1 cellular context compared by ENCODE assay signal in genomic region chr12:56359851-56360767, GRCh38.
A peak's percentile ranks its signal among the peaks of the same experiment; 100 is the strongest.
TF ChIP-seq lines count a peak whose summit lies in the region.

Gene STAT2, minus strand, starts transcription at chr12:56360107. Its CDS starts 3,536 bp downstream, at chr12:56356571.

TF ChIP-seq in K562, 482 proteins besides CTCF, POLR2A, EP300 and RAD21 (continued from another document and continues in another):
- TF ChIP-seq ARID2 (IDR thresholded peaks at IDR 0.05) (no peak), E2F6 (IDR thresholded peaks at IDR 0.05; ENCODE audit: borderline replicate concordance in 1 of 2, extremely low read depth in 1 of 2, insufficient read depth in 1 of 2, insufficient read length in 1 of 2, low read depth in 1 of 2, low read length in 1 of 2, poor library complexity in 1 of 2, severe bottlenecking in 1 of 2) (peak; percentile 39 to 88), NRF1 (conservative IDR thresholded peaks at IDR 0.05 in 1 of 2, IDR thresholded peaks at IDR 0.05 in 1 of 2) (peak; percentile 91 to 93), NCOA6 (IDR thresholded peaks at IDR 0.05) (no peak), DLX4 (CRISPR knock-in tag; IDR thresholded peaks at IDR 0.05) (no peak), NFYB (IDR thresholded peaks at IDR 0.05; ENCODE audit: extremely low read depth, insufficient read length) (peak; percentile 48), ZC3H8 (IDR thresholded peaks at IDR 0.05) (no peak), SP1 (CRISPR knock-in tag; IDR thresholded peaks at IDR 0.05) (peak; percentile 98), HDAC6 (IDR thresholded peaks at IDR 0.05; ENCODE audit: low read depth, low read length) (no peak), FIP1L1 (IDR thresholded peaks at IDR 0.05; ENCODE audit: low read depth, low read length, poor library complexity, severe bottlenecking) (no peak), BDP1 (IDR thresholded peaks at IDR 0.05; ENCODE audit: insufficient read depth, insufficient read length) (no peak), ZNF589 (CRISPR knock-in tag; IDR thresholded peaks at IDR 0.05; ENCODE audit: low read depth) (0 out of 2 replicates have a peak, but pooled peaks have one; percentile 34), EWSR1 (IDR thresholded peaks at IDR 0.05; ENCODE audit: borderline replicate concordance, low read depth, partially characterized antibody) (no peak), GABPB1 (CRISPR knock-in tag; IDR thresholded peaks at IDR 0.05) (peak; percentile 92), NFE2 (IDR thresholded peaks at IDR 0.05; ENCODE audit: low read depth) (no peak), TBP (optimal IDR thresholded peaks at IDR 0.05; ENCODE audit: low read depth, low read length) (peak; percentile 58), CREBBP (IDR thresholded peaks at IDR 0.05; ENCODE audit: low read depth, low read length) (no peak), ETV1 (tag; conservative IDR thresholded peaks at IDR 0.05; ENCODE audit: low read depth) (peak; percentile 77), CBX5 (IDR thresholded peaks at IDR 0.05; ENCODE audit: borderline replicate concordance, low read depth) (no peak), CBX3 (IDR thresholded peaks at IDR 0.05; ENCODE audit: borderline replicate concordance in 1 of 2, low read length in 2 of 2) (no peak; a peak in 1 of 3 replicates), ZBED1 (IDR thresholded peaks at IDR 0.05) (peak; percentile 66), ZNF408 (CRISPR knock-in tag; IDR thresholded peaks at IDR 0.05; ENCODE audit: low read depth) (no peak), FOXA1 (IDR thresholded peaks at IDR 0.05; ENCODE audit: borderline replicate concordance) (no peak), HMGXB4 (CRISPR knock-in tag; IDR thresholded peaks at IDR 0.05) (no peak), HDAC8 (tag; IDR thresholded peaks at IDR 0.05) (no peak), RB1 (IDR thresholded peaks at IDR 0.05; ENCODE audit: low read depth) (no peak), PURB (CRISPR knock-in tag; IDR thresholded peaks at IDR 0.05; ENCODE audit: low read depth) (no peak), PHF20 (IDR thresholded peaks at IDR 0.05; ENCODE audit: partially characterized antibody) (no peak), JUND (IDR thresholded peaks at IDR 0.05; ENCODE audit: borderline replicate concordance, low read depth, low read length) (peak; percentile 40; the same call in 1 of the 2 replicates), JUND (tag; IDR thresholded peaks at IDR 0.05; ENCODE audit: borderline replicate concordance, low read depth, low read length) (no peak; the same call in 2 of the 3 replicates), SRSF3 (IDR thresholded peaks at IDR 0.05; ENCODE audit: insufficient read depth, low read length) (no peak), BMI1 (IDR thresholded peaks at IDR 0.05; ENCODE audit: low read length) (no peak), GTF2F1 (IDR thresholded peaks at IDR 0.05; ENCODE audit: low read depth, low read length) (no peak), EP400 (IDR thresholded peaks at IDR 0.05) (peak; percentile 61), TAF15 (IDR thresholded peaks at IDR 0.05; ENCODE audit: low read depth, low read length) (no peak), RNF219 (CRISPR knock-in tag; IDR thresholded peaks at IDR 0.05) (no peak), FUS (optimal IDR thresholded peaks at IDR 0.05; ENCODE audit: low read depth, low read length) (no peak), RAD51 (IDR thresholded peaks at IDR 0.05; ENCODE audit: borderline replicate concordance, low read depth) (no peak; the same call in 1 of the 2 replicates), NONO (IDR thresholded peaks at IDR 0.05; ENCODE audit: low read depth in 2 of 2, low read length in 1 of 2) (no peak), JUNB (CRISPR knock-in tag; conservative IDR thresholded peaks at IDR 0.05) (no peak), ID3 (CRISPR knock-in tag; IDR thresholded peaks at IDR 0.05) (no peak), ID3 (tag; IDR thresholded peaks at IDR 0.05) (no peak), ZNF76 (CRISPR knock-in tag; IDR thresholded peaks at IDR 0.05; ENCODE audit: borderline replicate concordance) (no peak), HINFP (tag; conservative IDR thresholded peaks at IDR 0.05; ENCODE audit: low read depth) (peak; percentile 88), YY1 (IDR thresholded peaks at IDR 0.05; ENCODE audit: borderline replicate concordance in 1 of 3, control insufficient read depth in 1 of 3, extremely low read depth in 1 of 3, insufficient read depth in 3 of 3, insufficient read length in 1 of 3, insufficient replicate concordance in 2 of 3, low read depth in 1 of 3, low read length in 2 of 3) (peak in 2 of 3 experiments; percentile 57 to 78), KDM1A (IDR thresholded peaks at IDR 0.05) (no peak), KDM4B (IDR thresholded peaks at IDR 0.05; ENCODE audit: borderline replicate concordance in 2 of 2, low read depth in 1 of 2) (no peak), ZNF780A (CRISPR knock-in tag; IDR thresholded peaks at IDR 0.05) (no peak), MBD2 (IDR thresholded peaks at IDR 0.05; ENCODE audit: borderline replicate concordance, low read depth) (peak; percentile 87), SIN3A (IDR thresholded peaks at IDR 0.05; ENCODE audit: borderline replicate concordance in 2 of 2, control insufficient read depth in 1 of 2, low read depth in 2 of 2, low read length in 2 of 2) (peak; percentile 77 to 97; a peak in 3 of 4 replicates), E2F5 (CRISPR knock-in tag; IDR thresholded peaks at IDR 0.05) (0 out of 2 replicates have a peak, but pooled peaks have one; percentile 19), U2AF1 (optimal IDR thresholded peaks at IDR 0.05; ENCODE audit: low read depth, low read length) (no peak), KHSRP (IDR thresholded peaks at IDR 0.05) (no peak), ZNF707 (CRISPR knock-in tag; conservative IDR thresholded peaks at IDR 0.05) (no peak), PKNOX1 (IDR thresholded peaks at IDR 0.05) (peak; percentile 97), ZNF644 (tag; IDR thresholded peaks at IDR 0.05; ENCODE audit: low read depth) (no peak), ZNF121 (CRISPR knock-in tag; conservative IDR thresholded peaks at IDR 0.05) (no peak), ZNF224 (CRISPR knock-in tag; IDR thresholded peaks at IDR 0.05) (no peak), GATAD2A (IDR thresholded peaks at IDR 0.05) (no peak), CTCFL (IDR thresholded peaks at IDR 0.05; ENCODE audit: borderline replicate concordance, insufficient read depth, low read depth, low read length, poor library complexity, severe bottlenecking) (no peak), MEF2D (tag; conservative IDR thresholded peaks at IDR 0.05; ENCODE audit: low read depth) (no peak), GMEB1 (CRISPR knock-in tag; IDR thresholded peaks at IDR 0.05) (no peak), ZNF316 (IDR thresholded peaks at IDR 0.05) (no peak)
